In the genomic region with DNA sequence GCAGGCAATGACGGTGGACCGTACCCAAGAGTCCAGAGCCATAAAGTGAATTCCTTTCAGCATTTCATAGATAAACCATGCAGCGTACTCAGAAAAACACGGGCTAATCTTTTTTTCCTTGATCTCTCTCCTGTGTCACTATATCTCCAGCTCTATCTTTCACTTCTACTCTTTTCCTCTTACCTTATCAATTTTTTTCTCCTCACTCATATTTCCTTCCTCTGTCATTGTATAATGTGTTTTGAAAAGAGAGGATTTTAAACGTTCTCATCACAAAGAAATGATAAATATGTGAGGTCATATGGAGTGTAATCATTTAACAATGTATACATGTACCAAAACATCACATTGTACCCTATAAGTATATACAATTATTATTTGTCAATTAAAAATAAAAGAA, we compare ENCODE assay signal across 34 cellular contexts.
"Had no signal": no experiment of that assay in that cellular context is flagged by ENCODE, and none has a peak within 500 bp of the region (broad histone marks: within the 10 kb centered on the region; RNA-seq: fewer than 3 reads in every experiment).

No MANE protein-coding gene starts in this region.

- H3K4me3 ChIP-seq: MG63 had no signal

- H3K27me3 ChIP-seq: MG63 had no signal

- H3K4me2 ChIP-seq: KMS-11 had no signal

- H3K36me3 ChIP-seq: MG63 had no signal

- DNase-seq: Karpas-422, Kasumi-1, MG63, MM.1S, MV-4-11, NCI-H1048, NCI-H1092, NCI-H1092 treated with DMSO at 0.1 percent for 48 hours, NCI-H1105, NCI-H1105 treated with DMSO at 0.1 percent for 48 hours, NCI-H1417, NCI-H1417 treated with DMSO at 0.1 percent for 48 hours, NCI-H1436, NCI-H1436 treated with DMSO at 0.1 percent for 48 hours, NCI-H146, NCI-H1694, NCI-H1694 treated with DMSO at 0.1 percent for 48 hours, NCI-H187, NCI-H1930, NCI-H2029, NCI-H2029 treated with DMSO at 0.1 percent for 48 hours, NCI-H2081, NCI-H2081 treated with DMSO at 0.1 percent for 48 hours, NCI-H2107, NCI-H2171, NCI-H2171 treated with DMSO at 0.1 percent for 48 hours, NCI-H2227 treated with DMSO at 0.1 percent for 48 hours, NCI-H226, NCI-H345, NCI-H446, NCI-H446 treated with DMSO at 0.1 percent for 48 hours, NCI-H510A, NCI-H510A treated with DMSO at 0.1 percent for 48 hours had no signal

- H3K9ac ChIP-seq: KMS-11 had no signal

- H3K9me3 ChIP-seq: MG63 had no signal

- H3K27ac ChIP-seq: KMS-11 had no signal
